In the genomic region with DNA sequence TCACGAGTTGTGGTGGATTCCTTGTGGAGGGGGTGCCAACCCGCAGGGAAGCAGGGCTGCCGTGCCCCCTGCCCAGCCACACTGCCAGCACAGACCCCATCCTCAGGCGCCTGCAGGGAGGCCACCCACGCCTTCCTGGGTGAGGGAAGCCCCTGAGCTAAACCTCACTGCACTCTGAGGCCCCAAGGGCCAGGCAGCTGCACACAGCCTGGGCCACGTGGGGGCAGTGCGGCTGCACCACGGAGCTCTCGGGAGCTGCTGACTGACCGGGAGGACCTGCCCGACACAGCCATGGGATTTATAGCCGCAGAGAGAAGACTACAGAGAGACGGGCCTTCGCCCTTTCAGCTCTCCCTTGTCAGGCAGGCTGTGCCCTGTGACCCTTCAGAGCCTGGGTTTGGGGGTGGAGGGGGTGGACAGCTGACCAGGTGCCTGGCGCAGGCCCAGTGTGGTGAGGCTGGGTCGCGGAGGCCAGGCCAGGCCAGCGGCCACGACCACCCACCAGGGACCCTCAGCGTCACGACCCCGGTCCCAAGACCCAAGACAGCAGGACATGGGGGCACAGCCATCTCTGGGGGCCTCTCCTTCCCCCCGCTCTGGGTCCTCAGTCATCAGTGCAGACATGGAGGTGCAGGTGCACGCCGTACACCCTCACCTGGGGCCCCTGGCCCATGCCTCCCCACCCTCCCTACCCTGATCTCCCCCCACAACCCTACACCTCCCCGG, we compare ENCODE assay signal across 1 cellular context.
TF ChIP-seq lines count a peak whose summit lies in the region.

No MANE protein-coding gene starts in this region.

TF ChIP-seq in HepG2, 621 proteins besides CTCF, POLR2A, EP300 and RAD21 (continued from another document and continues in another):
- TF ChIP-seq, protein P1, sequence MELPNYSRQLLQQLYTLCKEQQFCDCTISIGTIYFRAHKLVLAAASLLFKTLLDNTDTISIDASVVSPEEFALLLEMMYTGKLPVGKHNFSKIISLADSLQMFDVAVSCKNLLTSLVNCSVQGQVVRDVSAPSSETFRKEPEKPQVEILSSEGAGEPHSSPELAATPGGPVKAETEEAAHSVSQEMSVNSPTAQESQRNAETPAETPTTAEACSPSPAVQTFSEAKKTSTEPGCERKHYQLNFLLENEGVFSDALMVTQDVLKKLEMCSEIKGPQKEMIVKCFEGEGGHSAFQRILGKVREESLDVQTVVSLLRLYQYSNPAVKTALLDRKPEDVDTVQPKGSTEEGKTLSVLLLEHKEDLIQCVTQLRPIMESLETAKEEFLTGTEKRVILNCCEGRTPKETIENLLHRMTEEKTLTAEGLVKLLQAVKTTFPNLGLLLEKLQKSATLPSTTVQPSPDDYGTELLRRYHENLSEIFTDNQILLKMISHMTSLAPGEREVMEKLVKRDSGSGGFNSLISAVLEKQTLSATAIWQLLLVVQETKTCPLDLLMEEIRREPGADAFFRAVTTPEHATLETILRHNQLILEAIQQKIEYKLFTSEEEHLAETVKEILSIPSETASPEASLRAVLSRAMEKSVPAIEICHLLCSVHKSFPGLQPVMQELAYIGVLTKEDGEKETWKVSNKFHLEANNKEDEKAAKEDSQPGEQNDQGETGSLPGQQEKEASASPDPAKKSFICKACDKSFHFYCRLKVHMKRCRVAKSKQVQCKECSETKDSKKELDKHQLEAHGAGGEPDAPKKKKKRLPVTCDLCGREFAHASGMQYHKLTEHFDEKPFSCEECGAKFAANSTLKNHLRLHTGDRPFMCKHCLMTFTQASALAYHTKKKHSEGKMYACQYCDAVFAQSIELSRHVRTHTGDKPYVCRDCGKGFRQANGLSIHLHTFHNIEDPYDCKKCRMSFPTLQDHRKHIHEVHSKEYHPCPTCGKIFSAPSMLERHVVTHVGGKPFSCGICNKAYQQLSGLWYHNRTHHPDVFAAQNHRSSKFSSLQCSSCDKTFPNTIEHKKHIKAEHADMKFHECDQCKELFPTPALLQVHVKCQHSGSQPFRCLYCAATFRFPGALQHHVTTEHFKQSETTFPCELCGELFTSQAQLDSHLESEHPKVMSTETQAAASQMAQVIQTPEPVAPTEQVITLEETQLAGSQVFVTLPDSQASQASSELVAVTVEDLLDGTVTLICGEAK (IDR thresholded peaks at IDR 0.05), result no peak
- TF ChIP-seq, protein P1 (CRISPR knock-in tag; IDR thresholded peaks at IDR 0.05), result no peak
- TF ChIP-seq ZNF589 (CRISPR knock-in tag; conservative IDR thresholded peaks at IDR 0.05), result no peak
- TF ChIP-seq MYC (CRISPR knock-in tag; IDR thresholded peaks at IDR 0.05; ENCODE audit: borderline replicate concordance), result peak; percentile 19; the same call in 1 of the 2 replicates
- TF ChIP-seq, protein P2, sequence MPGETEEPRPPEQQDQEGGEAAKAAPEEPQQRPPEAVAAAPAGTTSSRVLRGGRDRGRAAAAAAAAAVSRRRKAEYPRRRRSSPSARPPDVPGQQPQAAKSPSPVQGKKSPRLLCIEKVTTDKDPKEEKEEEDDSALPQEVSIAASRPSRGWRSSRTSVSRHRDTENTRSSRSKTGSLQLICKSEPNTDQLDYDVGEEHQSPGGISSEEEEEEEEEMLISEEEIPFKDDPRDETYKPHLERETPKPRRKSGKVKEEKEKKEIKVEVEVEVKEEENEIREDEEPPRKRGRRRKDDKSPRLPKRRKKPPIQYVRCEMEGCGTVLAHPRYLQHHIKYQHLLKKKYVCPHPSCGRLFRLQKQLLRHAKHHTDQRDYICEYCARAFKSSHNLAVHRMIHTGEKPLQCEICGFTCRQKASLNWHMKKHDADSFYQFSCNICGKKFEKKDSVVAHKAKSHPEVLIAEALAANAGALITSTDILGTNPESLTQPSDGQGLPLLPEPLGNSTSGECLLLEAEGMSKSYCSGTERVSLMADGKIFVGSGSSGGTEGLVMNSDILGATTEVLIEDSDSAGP (CRISPR knock-in tag; IDR thresholded peaks at IDR 0.05; ENCODE audit: borderline replicate concordance), result peak; percentile 27; the same call in 1 of the 2 replicates
- no peak for TF ChIP-seq ZNF660 (CRISPR knock-in tag; IDR thresholded peaks at IDR 0.05; ENCODE audit: borderline replicate concordance, low read depth)
- TF ChIP-seq TOPORS (CRISPR knock-in tag; IDR thresholded peaks at IDR 0.05), result no peak
- TF ChIP-seq ZNF670 (CRISPR knock-in tag; IDR thresholded peaks at IDR 0.05; ENCODE audit: borderline replicate concordance), result no peak
- no peak for TF ChIP-seq ZNF772 (CRISPR knock-in tag; IDR thresholded peaks at IDR 0.05)
- TF ChIP-seq, protein P3, sequence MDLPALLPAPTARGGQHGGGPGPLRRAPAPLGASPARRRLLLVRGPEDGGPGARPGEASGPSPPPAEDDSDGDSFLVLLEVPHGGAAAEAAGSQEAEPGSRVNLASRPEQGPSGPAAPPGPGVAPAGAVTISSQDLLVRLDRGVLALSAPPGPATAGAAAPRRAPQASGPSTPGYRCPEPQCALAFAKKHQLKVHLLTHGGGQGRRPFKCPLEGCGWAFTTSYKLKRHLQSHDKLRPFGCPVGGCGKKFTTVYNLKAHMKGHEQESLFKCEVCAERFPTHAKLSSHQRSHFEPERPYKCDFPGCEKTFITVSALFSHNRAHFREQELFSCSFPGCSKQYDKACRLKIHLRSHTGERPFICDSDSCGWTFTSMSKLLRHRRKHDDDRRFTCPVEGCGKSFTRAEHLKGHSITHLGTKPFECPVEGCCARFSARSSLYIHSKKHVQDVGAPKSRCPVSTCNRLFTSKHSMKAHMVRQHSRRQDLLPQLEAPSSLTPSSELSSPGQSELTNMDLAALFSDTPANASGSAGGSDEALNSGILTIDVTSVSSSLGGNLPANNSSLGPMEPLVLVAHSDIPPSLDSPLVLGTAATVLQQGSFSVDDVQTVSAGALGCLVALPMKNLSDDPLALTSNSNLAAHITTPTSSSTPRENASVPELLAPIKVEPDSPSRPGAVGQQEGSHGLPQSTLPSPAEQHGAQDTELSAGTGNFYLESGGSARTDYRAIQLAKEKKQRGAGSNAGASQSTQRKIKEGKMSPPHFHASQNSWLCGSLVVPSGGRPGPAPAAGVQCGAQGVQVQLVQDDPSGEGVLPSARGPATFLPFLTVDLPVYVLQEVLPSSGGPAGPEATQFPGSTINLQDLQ (CRISPR knock-in tag; IDR thresholded peaks at IDR 0.05), result no peak
- TF ChIP-seq, protein P4, sequence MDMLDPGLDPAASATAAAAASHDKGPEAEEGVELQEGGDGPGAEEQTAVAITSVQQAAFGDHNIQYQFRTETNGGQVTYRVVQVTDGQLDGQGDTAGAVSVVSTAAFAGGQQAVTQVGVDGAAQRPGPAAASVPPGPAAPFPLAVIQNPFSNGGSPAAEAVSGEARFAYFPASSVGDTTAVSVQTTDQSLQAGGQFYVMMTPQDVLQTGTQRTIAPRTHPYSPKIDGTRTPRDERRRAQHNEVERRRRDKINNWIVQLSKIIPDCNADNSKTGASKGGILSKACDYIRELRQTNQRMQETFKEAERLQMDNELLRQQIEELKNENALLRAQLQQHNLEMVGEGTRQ (IDR thresholded peaks at IDR 0.05; ENCODE audit: low read depth, low read length), result peak; percentile 12; the same call in 1 of the 2 replicates
- TF ChIP-seq, protein P4 (CRISPR knock-in tag; IDR thresholded peaks at IDR 0.05; ENCODE audit: borderline replicate concordance), result no peak
- TF ChIP-seq KDM2A (CRISPR knock-in tag; IDR thresholded peaks at IDR 0.05; ENCODE audit: borderline replicate concordance, low read depth), result peak; percentile 59; the same call in 1 of the 2 replicates
- 0 out of 2 replicates have a peak, but pooled peaks have one; percentile 38 for TF ChIP-seq CBX5 (CRISPR knock-in tag; IDR thresholded peaks at IDR 0.05; ENCODE audit: borderline replicate concordance)
- no peak for TF ChIP-seq GABPA (IDR thresholded peaks at IDR 0.05; ENCODE audit: low read depth, low read length)
- no peak for TF ChIP-seq GABPA (CRISPR knock-in tag; IDR thresholded peaks at IDR 0.05; ENCODE audit: low read depth)
- TF ChIP-seq SALL1 (CRISPR knock-in tag; IDR thresholded peaks at IDR 0.05), result peak; percentile 27; the same call in 1 of the 2 replicates
- TF ChIP-seq NRL (CRISPR knock-in tag; IDR thresholded peaks at IDR 0.05; ENCODE audit: borderline replicate concordance), result 0 out of 2 replicates have a peak, but pooled peaks have one; percentile 66
- TF ChIP-seq NR2F2 (IDR thresholded peaks at IDR 0.05; ENCODE audit: borderline replicate concordance, low read depth), result no peak
- no peak for TF ChIP-seq MEF2D (CRISPR knock-in tag; IDR thresholded peaks at IDR 0.05)
- no peak for TF ChIP-seq FOXP1 (IDR thresholded peaks at IDR 0.05)
- TF ChIP-seq FOXP1 (CRISPR knock-in tag; IDR thresholded peaks at IDR 0.05), result no peak
- TF ChIP-seq, protein P5, sequence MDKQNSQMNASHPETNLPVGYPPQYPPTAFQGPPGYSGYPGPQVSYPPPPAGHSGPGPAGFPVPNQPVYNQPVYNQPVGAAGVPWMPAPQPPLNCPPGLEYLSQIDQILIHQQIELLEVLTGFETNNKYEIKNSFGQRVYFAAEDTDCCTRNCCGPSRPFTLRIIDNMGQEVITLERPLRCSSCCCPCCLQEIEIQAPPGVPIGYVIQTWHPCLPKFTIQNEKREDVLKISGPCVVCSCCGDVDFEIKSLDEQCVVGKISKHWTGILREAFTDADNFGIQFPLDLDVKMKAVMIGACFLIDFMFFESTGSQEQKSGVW (CRISPR knock-in tag; IDR thresholded peaks at IDR 0.05; ENCODE audit: borderline replicate concordance), result no peak
- TF ChIP-seq, protein P6, sequence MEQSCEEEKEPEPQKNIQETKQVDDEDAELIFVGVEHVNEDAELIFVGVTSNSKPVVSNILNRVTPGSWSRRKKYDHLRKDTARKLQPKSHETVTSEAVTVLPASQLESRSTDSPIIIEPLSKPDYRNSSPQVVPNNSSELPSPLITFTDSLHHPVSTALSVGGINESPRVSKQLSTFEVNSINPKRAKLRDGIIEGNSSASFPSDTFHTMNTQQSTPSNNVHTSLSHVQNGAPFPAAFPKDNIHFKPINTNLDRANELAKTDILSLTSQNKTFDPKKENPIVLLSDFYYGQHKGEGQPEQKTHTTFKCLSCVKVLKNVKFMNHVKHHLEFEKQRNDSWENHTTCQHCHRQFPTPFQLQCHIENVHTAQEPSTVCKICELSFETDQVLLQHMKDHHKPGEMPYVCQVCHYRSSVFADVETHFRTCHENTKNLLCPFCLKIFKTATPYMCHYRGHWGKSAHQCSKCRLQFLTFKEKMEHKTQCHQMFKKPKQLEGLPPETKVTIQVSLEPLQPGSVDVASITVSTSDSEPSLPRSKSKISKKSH (CRISPR knock-in tag; IDR thresholded peaks at IDR 0.05; ENCODE audit: borderline replicate concordance), result 0 out of 2 replicates have a peak, but pooled peaks have one; percentile 29
- TF ChIP-seq THYN1 (CRISPR knock-in tag; IDR thresholded peaks at IDR 0.05; ENCODE audit: borderline replicate concordance, low read depth), result no peak
- TF ChIP-seq, protein P7, sequence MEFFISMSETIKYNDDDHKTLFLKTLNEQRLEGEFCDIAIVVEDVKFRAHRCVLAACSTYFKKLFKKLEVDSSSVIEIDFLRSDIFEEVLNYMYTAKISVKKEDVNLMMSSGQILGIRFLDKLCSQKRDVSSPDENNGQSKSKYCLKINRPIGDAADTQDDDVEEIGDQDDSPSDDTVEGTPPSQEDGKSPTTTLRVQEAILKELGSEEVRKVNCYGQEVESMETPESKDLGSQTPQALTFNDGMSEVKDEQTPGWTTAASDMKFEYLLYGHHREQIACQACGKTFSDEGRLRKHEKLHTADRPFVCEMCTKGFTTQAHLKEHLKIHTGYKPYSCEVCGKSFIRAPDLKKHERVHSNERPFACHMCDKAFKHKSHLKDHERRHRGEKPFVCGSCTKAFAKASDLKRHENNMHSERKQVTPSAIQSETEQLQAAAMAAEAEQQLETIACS (CRISPR knock-in tag; IDR thresholded peaks at IDR 0.05), result no peak
- TF ChIP-seq XRCC5 (optimal IDR thresholded peaks at IDR 0.05; ENCODE audit: low read length), result peak; percentile 66
